ENCODE assay signal across 28 cellular contexts in the genomic region with DNA sequence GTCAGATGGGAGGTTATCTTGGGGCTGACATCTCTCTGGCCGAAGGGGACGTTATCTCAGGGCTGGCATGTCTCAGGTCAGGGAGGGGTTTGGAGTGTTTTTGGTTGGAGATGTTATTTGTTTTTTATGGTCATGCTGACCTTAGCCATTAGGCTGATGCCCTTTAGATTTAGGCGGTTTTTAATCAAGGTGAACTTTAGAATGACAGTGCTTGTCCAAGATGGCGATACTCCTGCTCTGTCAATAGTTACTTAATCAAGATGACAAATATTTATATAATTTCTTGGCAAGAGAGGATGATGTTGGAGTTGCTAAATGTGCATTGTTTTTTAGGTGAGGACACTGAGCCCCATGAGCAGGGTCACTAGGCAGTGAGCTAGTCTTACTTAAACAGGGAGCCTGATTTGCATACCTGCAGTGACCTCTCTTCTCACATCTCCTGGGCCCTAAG.
"Had no signal": no experiment of that assay in that cellular context is flagged by ENCODE, and none has a peak within 500 bp of the region (broad histone marks: within the 10 kb centered on the region; RNA-seq: fewer than 3 reads in every experiment).

No MANE protein-coding gene starts in this region.

- H3K36me3 ChIP-seq: gastrocnemius medialis, ovary, transverse colon, uterus had no signal

- H3K4me1 Mint-ChIP-seq: memory B cell, natural killer cell had no signal

- H3K36me3 Mint-ChIP-seq: memory B cell, natural killer cell had no signal

- H3K4me1 ChIP-seq: gastrocnemius medialis, left ventricle myocardium inferior, transverse colon, upper lobe of right lung, uterus had no signal

- H3K27me3 ChIP-seq: dorsolateral prefrontal cortex, gastrocnemius medialis, heart left ventricle, hepatocyte, ovary, suprapubic skin, transverse colon, upper lobe of right lung, uterus had no signal

- H3K4me3 ChIP-seq: dorsolateral prefrontal cortex, gastrocnemius medialis, heart left ventricle, hepatocyte, left ventricle myocardium inferior, lung, ovary, smooth muscle cell, suprapubic skin, transverse colon, upper lobe of right lung, uterus had no signal

- H3K27ac ChIP-seq: epithelial cell of prostate, gastrocnemius medialis, heart left ventricle, hepatocyte, left ventricle myocardium inferior, ovary, suprapubic skin, upper lobe of right lung, uterus had no signal

- ATAC-seq: esophagus mucosa; gastrocnemius medialis; heart left ventricle; natural killer cell; sciatic nerve; stimulated activated naive CD8-positive, alpha-beta T cell treated with anti-CD3 and anti-CD28 coated beads, Interleukin-15, amount 100 ng/mL, for 72 hours; upper lobe of right lung had no signal

- DNase-seq: dorsolateral prefrontal cortex; effector CD4-positive, alpha-beta T cell; foreskin fibroblast; gastrocnemius medialis; heart left ventricle; kidney; left ventricle myocardium inferior; natural killer cell; occipital lobe; ovary; posterior cingulate gyrus; stimulated activated CD4-positive, alpha-beta T cell treated with anti-CD3 and anti-CD28 coated beads, Interleukin-12 subunit alpha, Interleukin-12 subunit beta, amount 100 ng/mL, for 4 hours; stimulated activated CD4-positive, alpha-beta T cell treated with anti-CD3 and anti-CD28 coated beads, Interleukin-1b, Interleukin-23, amount 100 ng/mL, for 48 hours; stimulated activated CD4-positive, alpha-beta T cell treated with anti-CD3 and anti-CD28 coated beads, Interleukin-4, amount 100 ng/mL, for 1 hour; stimulated activated CD8-positive, alpha-beta memory T cell treated with anti-CD3 and anti-CD28 coated beads, Interleukin-4, amount 100 ng/mL, for 48 hours; stimulated activated naive CD4-positive, alpha-beta T cell; stimulated activated naive CD8-positive, alpha-beta T cell treated with anti-CD3 and anti-CD28 coated beads, Interleukin-15, amount 100 ng/mL, for 72 hours; transverse colon; upper lobe of right lung; uterus had no signal

- H3K9me3 ChIP-seq: gastrocnemius medialis, heart left ventricle, left ventricle myocardium inferior, ovary, suprapubic skin, transverse colon, upper lobe of right lung, uterus had no signal

- H3K9me3 Mint-ChIP-seq: memory B cell; natural killer cell; stimulated activated naive CD8-positive, alpha-beta T cell treated with anti-CD3 and anti-CD28 coated beads, Interleukin-15, amount 100 ng/mL, for 72 hours had no signal

- H3K4me2 ChIP-seq: hepatocyte, smooth muscle cell had no signal

- H3K4me3 Mint-ChIP-seq: memory B cell; natural killer cell; stimulated activated naive CD8-positive, alpha-beta T cell treated with anti-CD3 and anti-CD28 coated beads, Interleukin-15, amount 100 ng/mL, for 72 hours had no signal

- H2AFZ ChIP-seq: hepatocyte had no signal

- H3K27ac Mint-ChIP-seq: memory B cell, natural killer cell had no signal
